Comparison of ENCODE assay signal across 30 cellular contexts in genomic region chr10:133405272-133405671, GRCh38. TPM values are rescaled to one million over a fixed set of nuclear protein-coding genes. Genes with fewer than 3 reads are reported as not detected.
DNase-seq lines count a peak whose midpoint lies in the region; ATAC-seq and TF ChIP-seq lines count a peak whose summit lies in the region.
"Had no signal": no experiment of that assay in that cellular context is flagged by ENCODE, and none has a peak within 500 bp of the region (broad histone marks: within the 10 kb centered on the region; RNA-seq: fewer than 3 reads in every experiment).

No MANE protein-coding gene starts in this region.

- peak overlapping the region; percentile 81 for H3K27ac Mint-ChIP-seq in T-helper 17 cell
- peak overlapping the region; percentile 11 for H3K27ac Mint-ChIP-seq in mesothelial cell of epicardium
- H3K27ac Mint-ChIP-seq: activated naive CD8-positive, alpha-beta T cell treated with anti-CD3 and anti-CD28 coated beads, Interleukin-2, amount 10 ng/mL, durations not matched to agents 7 days and 5 days; brain had no signal

- H3K4me1 Mint-ChIP-seq in T-helper 17 cell (peaks cover 46% of the 10 kb centered on the region), mesothelial cell of epicardium (peaks cover 15% of the 10 kb centered on the region)
- H3K4me1 Mint-ChIP-seq: brain had no signal

- peaks cover 14% of the 10 kb centered on the region for H3F3A ChIP-seq in MM.1S (ENCODE audit: insufficient read depth, low read length)

- H3K27me3 Mint-ChIP-seq in T-helper 17 cell = no peaks in the 10 kb centered on the region
- H3K27me3 Mint-ChIP-seq in mesothelial cell of epicardium (ENCODE audit: low read depth) = no peaks in the 10 kb centered on the region
- H3K27me3 Mint-ChIP-seq: activated naive CD8-positive, alpha-beta T cell treated with anti-CD3 and anti-CD28 coated beads, Interleukin-2, amount 10 ng/mL, durations not matched to agents 7 days and 5 days; brain; naive B cell had no signal

- peaks cover 74% of the 10 kb centered on the region for H3K79me2 ChIP-seq in MM.1S (ENCODE audit: low read length)

- H3K9me2 ChIP-seq in MM.1S (replicated peaks; ENCODE audit: insufficient read depth, low read length) = no peaks in the 10 kb centered on the region

- H3K9me3 ChIP-seq in T-helper 17 cell (ENCODE audit: control insufficient read depth, low read length, poor library complexity, severe bottlenecking) (no peaks in the 10 kb centered on the region), MM.1S (replicated peaks; ENCODE audit: insufficient read depth, low read length) (no peaks in the 10 kb centered on the region), mucosa of descending colon (no peaks in the 10 kb centered on the region)
- H3K9me3 ChIP-seq: HAP-1, pancreas, thoracic aorta had no signal

- H2AFZ ChIP-seq in MM.1S (ENCODE audit: low read length) = no peak overlapping the region

- DNase-seq in AG08396 (ENCODE audit: low spot score) (peak; percentile 21), EH (ENCODE audit: low read depth) (peak; percentile 64), T-helper 17 cell (no peak), mesothelial cell of epicardium (ENCODE audit: low spot score in 2 of 2, unreplicated experiment in 2 of 2) (no peak), MM.1S (no peak), NCI-H226 (no peak), mucosa of descending colon (no peak)
- DNase-seq: activated CD4-positive, alpha-beta T cell treated with anti-CD3 and anti-CD28 coated beads, Interleukin-2, amount 50 U/mL, for 1 hour; activated CD8-positive, alpha-beta memory T cell treated with anti-CD3 and anti-CD28 coated beads, Interleukin-2, amount 50 U/mL, for 48 hours; activated effector memory CD4-positive, alpha-beta T cell treated with Interleukin-2 at 50 U/mL for 16 hours; activated naive CD8-positive, alpha-beta T cell treated with anti-CD3 and anti-CD28 coated beads, Interleukin-2, amount 10 ng/mL, durations not matched to agents 7 days and 5 days; AML-193; DND-41; Kasumi-1; mesendoderm; naive B cell; NCI-H1048; NCI-H1694 treated with DMSO at 0.1 percent for 48 hours; NCI-H69; pancreas; right cardiac atrium; stimulated activated CD4-positive, alpha-beta T cell treated with anti-CD3 and anti-CD28 coated beads, Interleukin-12 subunit alpha, Interleukin-12 subunit beta, amount 100 ng/mL, for 4 hours; stimulated activated CD4-positive, alpha-beta T cell treated with anti-CD3 and anti-CD28 coated beads, Interleukin-4, amount 100 ng/mL, for 4 hours; stimulated activated naive CD4-positive, alpha-beta T cell; WERI-Rb-1 had no signal

- H3K4me3 Mint-ChIP-seq in T-helper 17 cell = no peak overlapping the region
- H3K4me3 Mint-ChIP-seq in mesothelial cell of epicardium = no peak overlapping the region
- H3K4me3 Mint-ChIP-seq: activated naive CD8-positive, alpha-beta T cell treated with anti-CD3 and anti-CD28 coated beads, Interleukin-2, amount 10 ng/mL, durations not matched to agents 7 days and 5 days; brain had no signal

- H3K4me2 ChIP-seq in MM.1S (ENCODE audit: low read depth, low read length) = no peak overlapping the region

- H3K27me3 ChIP-seq in MM.1S (replicated peaks; ENCODE audit: insufficient read depth, low read length) = no peaks in the 10 kb centered on the region
- H3K27me3 ChIP-seq: pancreas had no signal

- no peak overlapping the region for H3K9ac ChIP-seq in MM.1S (ENCODE audit: low read length)

- peaks cover 19% of the 10 kb centered on the region for H3K36me3 Mint-ChIP-seq in T-helper 17 cell (ENCODE audit: low read depth)
- peaks cover 62% of the 10 kb centered on the region for H3K36me3 Mint-ChIP-seq in mesothelial cell of epicardium

- peaks cover 25% of the 10 kb centered on the region for H3K9me3 Mint-ChIP-seq in mesothelial cell of epicardium

- H4K20me1 ChIP-seq in MM.1S (ENCODE audit: insufficient read depth, low read length) = no peaks in the 10 kb centered on the region

- no peak for TF ChIP-seq CTCF in mesothelial cell of epicardium (IDR thresholded peaks at IDR 0.05; ENCODE audit: unreplicated experiment)
- no peak for TF ChIP-seq CTCF in MM.1S (IDR thresholded peaks at IDR 0.05; ENCODE audit: low read length)
- no peak for TF ChIP-seq CTCF in mucosa of descending colon (IDR thresholded peaks at IDR 0.05)

- intact Hi-C loops in mucosa of descending colon (cut with DNase I, micrococcal nuclease) = no loop called here

- H3K4me3 ChIP-seq in MM.1S (ENCODE audit: low read length) = no peak overlapping the region
- H3K4me3 ChIP-seq in mucosa of descending colon = no peak overlapping the region
- H3K4me3 ChIP-seq: HAP-1, pancreas, SK-N-MC, thoracic aorta had no signal

- ATAC-seq in T-helper 17 cell = no peak
- no peak for ATAC-seq in mucosa of descending colon
- ATAC-seq: pancreas, right cardiac atrium had no signal

- H3K4me1 ChIP-seq in MM.1S (ENCODE audit: low read length) (peaks cover 21% of the 10 kb centered on the region), mucosa of descending colon (ENCODE audit: low read depth) (no peaks in the 10 kb centered on the region)
- H3K4me1 ChIP-seq: HAP-1, pancreas had no signal

- peaks cover 10% of the 10 kb centered on the region; the same call in 1 of the 2 replicates for H3K36me3 ChIP-seq in MM.1S (replicated peaks; ENCODE audit: insufficient read depth, low read length)
- no peaks in the 10 kb centered on the region for H3K36me3 ChIP-seq in mucosa of descending colon (ENCODE audit: low read depth)

- H3K27ac ChIP-seq in MM.1S (ENCODE audit: low read length) = no peak overlapping the region
- H3K27ac ChIP-seq: pancreas, SK-N-MC, thoracic aorta, WERI-Rb-1 had no signal

RNA-seq across cellular contexts. Expression of gene MTG1, which starts 11.3 kb away (rescaled TPM):
- total RNA-seq in T-helper 17 cell (10 to 100 TPM; 48.7 to 51.2 TPM), mesothelial cell of epicardium (86.0 to 91.1 TPM (median 90.5 TPM) in 3 replicates), mucosa of descending colon (10 to 100 TPM; 43.6 to 52.7 (median 45.6) TPM)

RNA-seq across cellular contexts. Expression of gene SPRN, which starts 19.2 kb away (rescaled TPM):
- total RNA-seq in T-helper 17 cell (not detected), mesothelial cell of epicardium (0.50 to 0.69 TPM (median 0.55 TPM) in 3 replicates), mucosa of descending colon (under 1 TPM in 1 of 3 donors, not detected in 2; 0.25 TPM)
- total RNA-seq: activated naive CD8-positive, alpha-beta T cell treated with anti-CD3 and anti-CD28 coated beads, Interleukin-2, amount 10 ng/mL, durations not matched to agents 7 days and 5 days; right cardiac atrium; RPMI7951; thoracic aorta had no signal

RNA-seq across cellular contexts. Expression of gene PAOX, which starts 26.2 kb away (rescaled TPM):
- 1 to 10 TPM; 3.5 to 6.3 TPM for total RNA-seq in T-helper 17 cell
- total RNA-seq in mesothelial cell of epicardium = 7.5 to 9.5 TPM (median 8.0 TPM) in 3 replicates
- 1 to 10 TPM; 7.5 to 9.3 (median 8.3) TPM for total RNA-seq in mucosa of descending colon

RNA-seq across cellular contexts. Expression of gene ECHS1, which starts 32.1 kb away (rescaled TPM):
- total RNA-seq in T-helper 17 cell (10 to 100 TPM; 18.2 to 20.2 TPM), mesothelial cell of epicardium (69.8 to 74.9 TPM (median 70.0 TPM) in 3 replicates), mucosa of descending colon (100 to 1,000 TPM in 2 of 3 donors, 10 to 100 TPM in 1; 97.7 to 180 (median 151) TPM)

RNA-seq across cellular contexts. Expression of gene FUOM, which starts 47.5 kb away (rescaled TPM):
- 1 to 10 TPM; 6.3 to 9.1 TPM for total RNA-seq in T-helper 17 cell
- 38.0 to 42.6 TPM (median 41.3 TPM) in 3 replicates for total RNA-seq in mesothelial cell of epicardium
- 10 to 100 TPM; 13.5 to 22.2 (median 18.8) TPM for total RNA-seq in mucosa of descending colon

Comparison
In these comparisons a context has a peak if more than half of its experiments do, and no peak if none do; other contexts are left out.
1. DNase-seq: peak in AG08396 (single experiment) and EH (single experiment); none in T-helper 17 cell (0 of 3), mesothelial cell of epicardium (0 of 2), MM.1S (single experiment), NCI-H226 (single experiment) and mucosa of descending colon (0 of 3).